8 cellular contexts compared by ENCODE assay signal in the genomic region with DNA sequence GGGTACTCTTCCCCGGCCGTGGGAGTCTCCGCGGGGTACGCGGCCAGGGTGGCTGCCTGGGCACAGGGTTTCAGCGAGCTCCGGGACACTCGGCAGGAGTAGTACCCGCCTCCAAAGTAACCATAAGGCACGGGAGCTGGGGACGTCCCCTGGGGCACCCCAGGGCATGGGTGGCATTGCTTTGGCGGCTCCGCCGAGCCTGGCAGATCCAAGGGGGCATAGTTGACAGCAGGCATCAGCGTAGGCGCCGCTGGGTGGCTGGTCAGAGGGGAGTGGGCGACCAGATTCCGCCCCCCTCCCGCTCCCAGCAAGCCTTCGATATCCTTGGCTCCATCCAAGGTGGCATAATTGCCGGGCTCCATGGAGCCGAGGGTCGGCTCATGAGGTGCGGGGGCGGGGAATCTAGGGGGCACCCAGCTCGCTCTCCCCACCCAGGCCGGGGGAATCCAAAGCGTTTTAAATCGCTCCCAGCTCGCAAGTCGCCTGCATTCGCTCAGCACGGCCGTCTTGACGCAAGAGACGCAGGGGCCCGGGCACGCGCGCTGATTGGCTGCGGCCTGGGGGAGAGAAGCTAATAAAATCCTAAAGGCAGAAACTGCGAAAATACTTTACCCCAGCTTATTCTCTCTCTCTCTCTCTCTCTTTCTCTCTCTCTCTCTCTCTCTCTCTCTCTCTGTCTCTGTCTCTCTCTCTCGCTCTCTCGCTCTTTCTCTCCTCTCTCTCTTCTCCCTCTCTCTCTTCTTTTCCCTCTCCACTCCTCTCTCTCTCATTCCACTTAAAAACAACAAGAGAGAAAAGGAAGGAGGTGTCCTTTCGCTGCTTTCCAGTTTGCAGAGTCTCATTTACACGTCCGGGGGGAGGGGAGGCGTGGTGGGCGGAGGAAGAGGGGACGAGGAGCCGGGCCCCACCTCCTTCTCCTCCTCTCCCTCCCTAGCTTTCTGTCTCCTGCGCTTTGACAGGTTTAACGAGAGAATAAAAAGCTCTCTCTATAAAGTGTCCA. TPM values are rescaled to one million over a fixed set of nuclear protein-coding genes. Genes with fewer than 3 reads are reported as not detected.
DNase-seq lines count a peak whose midpoint lies in the region; ATAC-seq, FAIRE-seq and TF ChIP-seq lines count a peak whose summit lies in the region.

A gene (minus strand): TSS at position 519 of the 1,000 bp plus-strand sequence. CDS start 157 bp downstream, at position 362.

- ATAC-seq in A549 (peak; percentile 76 to 87), GM19023 (IDR thresholded peaks at IDR 0.05; ENCODE audit: unreplicated experiment) (no peak)

- no peak within 1 kb of the TSS for H3K14ac ChIP-seq in trophoblast cell (ENCODE audit: low read length)

- WGBS in A549 (ENCODE audit: missing lambda C conversion rate) = 9% methylated on average over 52 of the region's 55 CpGs
- WGBS in trophoblast cell (ENCODE audit: extremely low coverage, insufficient coverage, insufficient read length) = no CpG with 5 or more reads among the region's 55 CpGs

- H4K8ac ChIP-seq in trophoblast cell (ENCODE audit: low read depth, low read length) = no peak within 1 kb of the TSS

- no peak within 1 kb of the TSS for H2BK120ac ChIP-seq in trophoblast cell (ENCODE audit: insufficient read depth, low read length, poor library complexity)

- no peak within 1 kb of the TSS for H3K4ac ChIP-seq in trophoblast cell (ENCODE audit: low read depth, low read length)

- TF ChIP-seq RAD21 in A549 (conservative IDR thresholded peaks at IDR 0.05 in 1 of 2, IDR thresholded peaks at IDR 0.05 in 1 of 2) = no peak

- intact Hi-C loops in kidney (cut with DNase I) = loop anchor here (10.0 kb wide), 1 partner anchor 66 kb away; no protein-coding TSS in a partner anchor

- no peak within 1 kb of the TSS for H3K23ac ChIP-seq in trophoblast cell (ENCODE audit: low read length)

- peak; percentile 36; the same call in 1 of the 2 replicates for TF ChIP-seq POLR2A in A549 (IDR thresholded peaks at IDR 0.05; ENCODE audit: low read length)

- H2AFZ ChIP-seq in trophoblast cell (ENCODE audit: insufficient read depth, low read length, poor library complexity) = peak within 1 kb of the TSS; percentile 30

- TF ChIP-seq EP300 in A549 (IDR thresholded peaks at IDR 0.05) = no peak

- CTCF ChIA-PET in A549 (lab: Yijun Ruan, JAX) (interaction anchor here (0.6 to 33.0 kb wide), 15 partner anchors 8 to 575 kb away, joined by 3 to 852 read pairs (median 10); a partner anchor contains a TSS), HEK293 (lab: Yijun Ruan, JAX) (interaction anchor here (0.6 to 14.1 kb wide), 13 partner anchors 9 to 215 kb away, joined by 3 to 246 read pairs (median 5); no protein-coding TSS in a partner anchor)

- H2BK5ac ChIP-seq in trophoblast cell (ENCODE audit: low read depth, low read length, poor library complexity) = no peak within 1 kb of the TSS

- TF ChIP-seq CTCF in A549 (IDR thresholded peaks at IDR 0.05) (no peak), HEK293 (tag by site-specific recombination; IDR thresholded peaks at IDR 0.05) (no peak), kidney (IDR thresholded peaks at IDR 0.05; ENCODE audit: borderline replicate concordance, extremely low read depth, insufficient read depth) (no peak)

- peak within 1 kb of the TSS; percentile 73 for H3K4me3 ChIP-seq in A549
- peak within 1 kb of the TSS; percentile 72 for H3K4me3 ChIP-seq in HEK293 (ENCODE audit: low read depth, low read length)
- peak within 1 kb of the TSS; percentile 26 for H3K4me3 ChIP-seq in SJSA1
- H3K4me3 ChIP-seq in effector memory CD4-positive, alpha-beta T cell (ENCODE audit: insufficient read depth, low read depth, low read length, poor library complexity, severe bottlenecking) = peak within 1 kb of the TSS; percentile 6
- H3K4me3 ChIP-seq in trophoblast cell (ENCODE audit: low read depth, low read length) = no peak within 1 kb of the TSS
- H3K4me3 ChIP-seq in kidney (ENCODE audit: low read length in 2 of 2) = no peak within 1 kb of the TSS

- H3K79me1 ChIP-seq in trophoblast cell (ENCODE audit: low read length) = no peaks in the 10 kb centered on the region

- peak within 1 kb of the TSS; percentile 78 to 90 for H3K27ac ChIP-seq in A549
- H3K27ac ChIP-seq in HEK293 (ENCODE audit: extremely low read depth, low read depth, low read length) = peak within 1 kb of the TSS; percentile 85
- H3K27ac ChIP-seq in SJSA1 = no peak within 1 kb of the TSS
- H3K27ac ChIP-seq in effector memory CD4-positive, alpha-beta T cell (ENCODE audit: insufficient read depth, low read length, poor library complexity, severe bottlenecking) = no peak within 1 kb of the TSS
- no peak within 1 kb of the TSS for H3K27ac ChIP-seq in trophoblast cell (ENCODE audit: low read depth, low read length)
- H3K27ac ChIP-seq in kidney (ENCODE audit: low read depth in 2 of 2, low read length in 2 of 2) = no peak within 1 kb of the TSS

- H3K9ac ChIP-seq in trophoblast cell (ENCODE audit: low read length) = no peak within 1 kb of the TSS
- no peak within 1 kb of the TSS for H3K9ac ChIP-seq in kidney (ENCODE audit: low read length in 2 of 2)

- H3K36me3 ChIP-seq in HEK293 (ENCODE audit: control insufficient read depth in 2 of 2, insufficient read depth in 1 of 2, low read length in 2 of 2) = peaks cover 0 to 22% of the 10 kb centered on the region in 2 experiments; a peak in 1 of 3 replicates
- H3K36me3 ChIP-seq in SJSA1 = no peaks in the 10 kb centered on the region
- no peaks in the 10 kb centered on the region for H3K36me3 ChIP-seq in effector memory CD4-positive, alpha-beta T cell (ENCODE audit: control insufficient read depth, insufficient read depth, low read length)
- H3K36me3 ChIP-seq in trophoblast cell (ENCODE audit: control insufficient read depth in 1 of 2, insufficient read depth in 2 of 2, low read length in 2 of 2) = no peaks in the 10 kb centered on the region
- H3K36me3 ChIP-seq in kidney (ENCODE audit: control insufficient read depth in 1 of 2, insufficient read depth in 2 of 2, low read length in 2 of 2) = no peaks in the 10 kb centered on the region

- peak; percentile 86 to 88 for DNase-seq in A549 (ENCODE audit: low read depth in 1 of 2, low spot score in 1 of 2)
- peak; percentile 41 to 65 for DNase-seq in SJSA1 (ENCODE audit: low read depth in 1 of 2, low spot score in 2 of 2)
- peak in 1 of 3 donors; percentile 20 for DNase-seq in effector memory CD4-positive, alpha-beta T cell
- peak; percentile 33 to 53 for DNase-seq in trophoblast cell
- no peak for DNase-seq in GF-D8 (lab: John Stamatoyannopoulos, UW)
- DNase-seq in kidney = no peak

- H2BK12ac ChIP-seq in trophoblast cell (ENCODE audit: low read length) = no peak within 1 kb of the TSS

- FAIRE-seq in A549 (lab: Jason Lieb, UNC) = no peak
- FAIRE-seq in kidney (lab: Jason Lieb, UNC) = no peak

- H3K4me1 ChIP-seq in A549 (peaks cover 14% of the 10 kb centered on the region), HEK293 (ENCODE audit: control insufficient read depth, insufficient read depth, low read length) (peaks cover 7% of the 10 kb centered on the region), SJSA1 (replicated peaks) (peaks cover 9% of the 10 kb centered on the region), trophoblast cell (ENCODE audit: control insufficient read depth in 1 of 2, insufficient read depth in 2 of 2, low read length in 2 of 2) (peaks cover 3 to 6% of the 10 kb centered on the region in 2 experiments), kidney (ENCODE audit: control insufficient read depth in 1 of 2, insufficient read depth in 1 of 2, low read depth in 1 of 2, low read length in 2 of 2) (peaks cover 0 to 7% of the 10 kb centered on the region in 2 donors)
- H3K4me1 ChIP-seq in effector memory CD4-positive, alpha-beta T cell (ENCODE audit: control insufficient read depth, insufficient read depth, low read length, poor library complexity, severe bottlenecking) = peaks cover 33% of the 10 kb centered on the region

- POLR2A ChIA-PET in A549 (lab: Yijun Ruan, JAX) = interaction anchor here (0.6 to 1.9 kb wide), 6 partner anchors 16 to 171 kb away, joined by 3 to 11 read pairs (median 4); a partner anchor contains a TSS
- POLR2A ChIA-PET in HEK293 (lab: Yijun Ruan, JAX) = interaction anchor here (0.6 to 2.0 kb wide), 11 partner anchors 8 to 946 kb away, joined by 3 to 10 read pairs (median 4); no protein-coding TSS in a partner anchor

- H3K4me2 ChIP-seq in A549 = peak within 1 kb of the TSS; percentile 98
- peak within 1 kb of the TSS; percentile 44 for H3K4me2 ChIP-seq in trophoblast cell (ENCODE audit: low read length)

- H3K27me3 ChIP-seq in SJSA1 (replicated peaks) = peaks cover 95% of the 10 kb centered on the region
- peaks cover 81% of the 10 kb centered on the region for H3K27me3 ChIP-seq in effector memory CD4-positive, alpha-beta T cell (replicated peaks; ENCODE audit: control insufficient read depth, insufficient read depth, low read length, poor library complexity, severe bottlenecking)
- H3K27me3 ChIP-seq in trophoblast cell (ENCODE audit: insufficient read depth, low read length) = peaks cover 80% of the 10 kb centered on the region

- H3K18ac ChIP-seq in trophoblast cell (ENCODE audit: low read length) = no peak within 1 kb of the TSS

- H3K9me3 ChIP-seq in A549 (no peaks in the 10 kb centered on the region), HEK293 (ENCODE audit: control insufficient read depth, insufficient read depth, low read depth, low read length) (no peaks in the 10 kb centered on the region), SJSA1 (replicated peaks) (no peaks in the 10 kb centered on the region), trophoblast cell (ENCODE audit: insufficient read depth, low read depth, low read length) (peaks cover 9% of the 10 kb centered on the region), kidney (ENCODE audit: control insufficient read depth in 1 of 2, low read length in 2 of 2) (no peaks in the 10 kb centered on the region)
- H3K9me3 ChIP-seq in effector memory CD4-positive, alpha-beta T cell (ENCODE audit: control insufficient read depth, low read length) = no peaks in the 10 kb centered on the region

- no peak within 1 kb of the TSS for H4K91ac ChIP-seq in trophoblast cell (ENCODE audit: low read depth, low read length)

- H4K12ac ChIP-seq in trophoblast cell (ENCODE audit: low read depth, low read length) = no peak within 1 kb of the TSS

- no peaks in the 10 kb centered on the region for H3K79me2 ChIP-seq in trophoblast cell (ENCODE audit: control insufficient read depth, insufficient read depth, low read length, poor library complexity)

- no peak within 1 kb of the TSS for H2AK5ac ChIP-seq in trophoblast cell (ENCODE audit: low read length)

TF ChIP-seq in HEK293, 187 proteins besides CTCF, POLR2A, EP300 and RAD21 (continues in another document):
- TF ChIP-seq ZNF426 (tag by site-specific recombination; IDR thresholded peaks at IDR 0.05) (no peak), ZNF707 (tag by site-specific recombination; IDR thresholded peaks at IDR 0.05) (no peak)

RNA-seq across cellular contexts. Expression of the gene that starts here (rescaled TPM):
- 3.2 and 3.4 TPM in 2 replicates for polyA plus RNA-seq in A549 (2011; rRNA removed)
- polyA plus RNA-seq in A549 (2012; cell fraction: cytosol; rRNA removed) = 2.2 and 3.3 TPM in 2 replicates
- 1.9 and 2.1 TPM in 2 replicates for polyA plus RNA-seq in A549 (2012; cell fraction: nucleus; rRNA removed)
- 3.0 to 3.5 TPM (median 3.2 TPM) in 3 replicates for polyA plus RNA-seq in A549 (2017; fragmentation: RNase III; extraction: RNeasy Plus Mini Kit Qiagen cat#74134 plus additional on column Dnase treatment)
- polyA minus RNA-seq in A549 (2011; rRNA and poly(A)+ RNA removed) = 2.3 and 2.7 TPM in 2 replicates
- not detected in 2 replicates for total RNA-seq in SJSA1 (2014; rRNA removed; shearing (Covaris generic))
- polyA plus RNA-seq in trophoblast cell (2013) = not detected in 2 replicates
- total RNA-seq in kidney = not detected
- polyA plus RNA-seq in kidney (ENCODE audit: insufficient read depth, low read depth, low replicate concordance) = not detected

Comparison
In these comparisons a context has a peak if more than half of its experiments do, and no peak if none do; other contexts are left out.
1. Peak in DNase-seq and H3K4me3 ChIP-seq in SJSA1; RNA of the gene not detected or under 1 TPM.
2. DNase-seq: peak in A549 (2 of 2) and trophoblast cell (2 of 2); none in GF-D8 (single experiment) and kidney (single experiment).
3. H3K27ac ChIP-seq: peak in A549 (2 of 2) and HEK293 (single experiment); none in SJSA1 (single experiment), effector memory CD4-positive, alpha-beta T cell (single experiment), trophoblast cell (single experiment) and kidney (0 of 2).
4. H3K4me3 ChIP-seq: peak in A549 (single experiment), HEK293 (single experiment) and effector memory CD4-positive, alpha-beta T cell (single experiment); none in trophoblast cell (single experiment) and kidney (0 of 2).